In the genomic region with DNA sequence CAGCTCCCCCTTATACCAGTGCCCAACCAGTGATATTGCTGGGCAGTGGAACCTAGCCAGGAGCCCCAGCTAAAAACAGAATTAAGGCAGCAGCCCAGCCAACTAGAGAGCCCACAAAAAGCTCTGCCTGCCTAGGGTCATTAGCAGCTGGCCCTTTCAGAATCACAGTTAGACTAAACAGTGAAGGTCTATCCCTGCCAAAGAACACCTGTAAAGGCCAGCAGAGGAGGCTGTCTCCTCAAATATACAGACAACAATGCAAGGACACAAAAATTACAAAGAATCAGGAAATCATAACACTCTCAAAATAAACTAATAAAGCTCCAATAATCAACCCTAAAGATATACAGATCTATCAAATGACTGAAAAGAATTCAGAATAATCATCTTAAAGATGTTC, we compare ENCODE assay signal across 18 cellular contexts.
DNase-seq lines count a peak whose midpoint lies in the region; FAIRE-seq and TF ChIP-seq lines count a peak whose summit lies in the region.
"Had no signal": no experiment of that assay in that cellular context is flagged by ENCODE, and none has a peak within 500 bp of the region (broad histone marks: within the 10 kb centered on the region; RNA-seq: fewer than 3 reads in every experiment).

No MANE protein-coding gene starts in this region.

- FAIRE-seq in H1 (lab: Jason Lieb, UNC) (no peak), RCC 7860 (lab: Jason Lieb, UNC) (no peak)

- no peak overlapping the region for H4K5ac ChIP-seq in H1 (ENCODE audit: insufficient read length, low read depth, low read length)

- H3K14ac ChIP-seq in H1 (ENCODE audit: insufficient read length) = no peak overlapping the region

- H3K79me2 ChIP-seq in H1 (ENCODE audit: control insufficient read depth in 1 of 2, insufficient read depth in 2 of 2, low read length in 2 of 2) (no peaks in the 10 kb centered on the region), smooth muscle cell (ENCODE audit: low read depth) (no peaks in the 10 kb centered on the region), Karpas-422 (ENCODE audit: low read length) (no peaks in the 10 kb centered on the region)

- H3K9me3 ChIP-seq in H1 (ENCODE audit: insufficient read depth in 2 of 2, low read depth in 1 of 2, low read length in 1 of 2) = no peaks in the 10 kb centered on the region
- no peaks in the 10 kb centered on the region for H3K9me3 ChIP-seq in smooth muscle cell (replicated peaks; ENCODE audit: low read depth)
- no peaks in the 10 kb centered on the region for H3K9me3 ChIP-seq in Karpas-422 (ENCODE audit: low read length)
- H3K9me3 ChIP-seq: BLaER1 treated with 17β-estradiol and CSF1 and Interleukin-3, amounts not matched to agents 10 nM and 100 nM; SK-N-SH had no signal

- no peak overlapping the region for H4K91ac ChIP-seq in H1 (replicated peaks; ENCODE audit: insufficient read length, low read length)

- H3K4me1 ChIP-seq in H1 (replicated peaks in 1 of 4; ENCODE audit: control insufficient read depth in 3 of 4, insufficient read depth in 4 of 4, low read length in 3 of 4) = no peaks in the 10 kb centered on the region
- H3K4me1 ChIP-seq in smooth muscle cell (ENCODE audit: low read depth) = no peaks in the 10 kb centered on the region
- H3K4me1 ChIP-seq in Karpas-422 (ENCODE audit: low read length) = no peaks in the 10 kb centered on the region
- H3K4me1 ChIP-seq: BLaER1 treated with 17β-estradiol and CSF1 and Interleukin-3, amounts not matched to agents 10 nM and 100 nM had no signal

- no peak overlapping the region for H2BK120ac ChIP-seq in H1 (replicated peaks; ENCODE audit: low read depth, low read length)

- H4K20me1 ChIP-seq in H1 (replicated peaks in 1 of 2; ENCODE audit: control insufficient read depth in 1 of 2, insufficient read depth in 2 of 2, low read length in 2 of 2) (no peaks in the 10 kb centered on the region), smooth muscle cell (ENCODE audit: low read depth) (no peaks in the 10 kb centered on the region), Karpas-422 (ENCODE audit: insufficient read depth, low read depth, low read length) (no peaks in the 10 kb centered on the region)
- H4K20me1 ChIP-seq: BLaER1 treated with 17β-estradiol and CSF1 and Interleukin-3, amounts not matched to agents 10 nM and 100 nM had no signal

- TF ChIP-seq EP300 in H1 (IDR thresholded peaks at IDR 0.05; ENCODE audit: borderline replicate concordance in 1 of 2, low read depth in 2 of 2, low read length in 2 of 2) = no peak

- no peak overlapping the region for H2BK5ac ChIP-seq in H1 (ENCODE audit: low read depth, low read length)

- CTCF ChIA-PET in H1 (lab: Charles Lee; ENCODE audit: partially characterized antibody) = interaction anchor here (0.6 to 4.2 kb wide), 20 partner anchors 9 to 912 kb away, joined by 3 to 43 read pairs (median 3); partner anchors contain the start of gene HTR1E

- POLR2A ChIA-PET in H1 (lab: Charles Lee; ENCODE audit: partially characterized antibody) = interaction anchor here (1.0 kb wide), 1 partner anchor 77 kb away, joined by 3 read pairs; the partner anchor contains the start of gene HTR1E

- H3K4me3 ChIP-seq in H1 (ENCODE audit: extremely low read depth in 1 of 4, insufficient read depth in 2 of 4, low read depth in 3 of 4, low read length in 4 of 4) (no peak overlapping the region), smooth muscle cell (no peak overlapping the region), Karpas-422 (ENCODE audit: low read length) (no peak overlapping the region), foreskin fibroblast (ENCODE audit: low read depth in 1 of 2, low read length in 2 of 2) (no peak overlapping the region)
- H3K4me3 ChIP-seq: BLaER1 treated with 17β-estradiol and CSF1 and Interleukin-3, amounts not matched to agents 10 nM and 100 nM had no signal

- no peaks in the 10 kb centered on the region for H3K36me3 ChIP-seq in H1 (ENCODE audit: control insufficient read depth in 2 of 4, insufficient read depth in 4 of 4, low read length in 3 of 4)
- no peaks in the 10 kb centered on the region for H3K36me3 ChIP-seq in smooth muscle cell (ENCODE audit: low read depth)
- H3K36me3 ChIP-seq in Karpas-422 (ENCODE audit: insufficient read depth, low read length) = no peaks in the 10 kb centered on the region
- H3K36me3 ChIP-seq: BLaER1 treated with 17β-estradiol and CSF1 and Interleukin-3, amounts not matched to agents 10 nM and 100 nM had no signal

- no peak overlapping the region for H2BK15ac ChIP-seq in H1 (ENCODE audit: low read length)

- H3K18ac ChIP-seq in H1 (ENCODE audit: extremely low read depth, low read length) = no peak overlapping the region

- H3K79me1 ChIP-seq in H1 (ENCODE audit: low read depth, low read length) = no peaks in the 10 kb centered on the region

- H3K9ac ChIP-seq in H1 (replicated peaks in 1 of 4; ENCODE audit: extremely low read depth in 1 of 4, low read depth in 3 of 4, low read length in 3 of 4) (no peak overlapping the region), smooth muscle cell (ENCODE audit: low read depth) (no peak overlapping the region), Karpas-422 (ENCODE audit: low read length) (no peak overlapping the region)
- H3K9ac ChIP-seq: BLaER1 treated with 17β-estradiol and CSF1 and Interleukin-3, amounts not matched to agents 10 nM and 100 nM; SK-N-SH had no signal

- H3K23me2 ChIP-seq in H1 (ENCODE audit: low read depth, low read length) = no peaks in the 10 kb centered on the region

- no peak overlapping the region for H3K4ac ChIP-seq in H1 (replicated peaks; ENCODE audit: insufficient read length, low read depth, low read length)

- H2BK20ac ChIP-seq in H1 (ENCODE audit: low read length) = no peak overlapping the region

- peak; percentile 28 for DNase-seq in DMS53 (lab: John Stamatoyannopoulos, UW)
- no peak for DNase-seq in DMS53 treated with DMSO at 0.1 percent for 48 hours (lab: John Stamatoyannopoulos, UW; ENCODE audit: unreplicated experiment)
- peak; percentile 15 for DNase-seq in NCI-H526 treated with DMSO at 0.1 percent for 48 hours (lab: John Stamatoyannopoulos, UW)
- DNase-seq in H1 (ENCODE audit: low read depth in 1 of 2, low spot score in 2 of 2) = no peak
- DNase-seq in smooth muscle cell (lab: John Stamatoyannopoulos, UW; ENCODE audit: unreplicated experiment) = no peak
- no peak for DNase-seq in Karpas-422
- no peak for DNase-seq in foreskin fibroblast
- no peak for DNase-seq in RCC 7860 (ENCODE audit: low spot score)
- DNase-seq: 8988T; DMS153; HFFc6; MV-4-11; NCI-H1436 treated with DMSO at 0.1 percent for 48 hours; NCI-H2081; NK-92 treated with Interleukin-12 subunit alpha and Interleukin-12 subunit beta, amount 100 ng/mL, for 24 hours; PC-3; SK-N-SH had no signal

- TF ChIP-seq CTCF in H1 (IDR thresholded peaks at IDR 0.05; ENCODE audit: control extremely low read depth in 1 of 3, insufficient read depth in 1 of 3, low read depth in 1 of 3, low read length in 3 of 3) = peak in 2 of 3 experiments; percentile 49 to 50; a peak in 3 of 4 replicates
- TF ChIP-seq CTCF in smooth muscle cell (IDR thresholded peaks at IDR 0.05; ENCODE audit: borderline replicate concordance, insufficient read depth, poor library complexity, severe bottlenecking) = peak; percentile 11
- no peak for TF ChIP-seq CTCF in foreskin fibroblast (IDR thresholded peaks at IDR 0.05; ENCODE audit: low read depth, low read length)

- no peaks in the 10 kb centered on the region for H3F3A ChIP-seq in smooth muscle cell (ENCODE audit: low read depth)

- H3K27me3 ChIP-seq in H1 (replicated peaks in 1 of 4; ENCODE audit: control insufficient read depth in 3 of 4, extremely low read depth in 1 of 4, insufficient read depth in 3 of 4, low read length in 3 of 4) (no peaks in the 10 kb centered on the region), smooth muscle cell (ENCODE audit: low read depth) (no peaks in the 10 kb centered on the region), Karpas-422 (ENCODE audit: low read length) (no peaks in the 10 kb centered on the region)
- H3K27me3 ChIP-seq: BLaER1 treated with 17β-estradiol and CSF1 and Interleukin-3, amounts not matched to agents 10 nM and 100 nM had no signal

- H3K56ac ChIP-seq in H1 (replicated peaks; ENCODE audit: insufficient read length, low read depth, low read length) = no peak overlapping the region

- H4K8ac ChIP-seq in H1 (ENCODE audit: extremely low read depth, insufficient read depth, low read length) = no peak overlapping the region

- peak; percentile 75 to 81 for TF ChIP-seq RAD21 in H1 (IDR thresholded peaks at IDR 0.05 in 1 of 2, conservative IDR thresholded peaks at IDR 0.05 in 1 of 2; ENCODE audit: low read depth in 2 of 2, low read length in 2 of 2)

- H3K27ac ChIP-seq in H1 (ENCODE audit: low read depth, low read length) (no peak overlapping the region), smooth muscle cell (ENCODE audit: low read depth) (no peak overlapping the region), Karpas-422 (ENCODE audit: low read length) (no peak overlapping the region)
- H3K27ac ChIP-seq: BLaER1 treated with 17β-estradiol and CSF1 and Interleukin-3, amounts not matched to agents 10 nM and 100 nM had no signal

- no peak overlapping the region for H2AFZ ChIP-seq in H1 (ENCODE audit: low read length)
- no peak overlapping the region for H2AFZ ChIP-seq in smooth muscle cell (ENCODE audit: low read depth)
- H2AFZ ChIP-seq in Karpas-422 (ENCODE audit: low read length) = no peak overlapping the region

- H2BK12ac ChIP-seq in H1 (ENCODE audit: low read depth, low read length) = no peak overlapping the region

- no peak overlapping the region for H3K23ac ChIP-seq in H1 (ENCODE audit: insufficient read length)

- H3K4me2 ChIP-seq in H1 (ENCODE audit: insufficient read depth in 1 of 2, low read depth in 2 of 2, low read length in 2 of 2) (no peak overlapping the region), smooth muscle cell (no peak overlapping the region), Karpas-422 (ENCODE audit: low read depth, low read length, poor library complexity, severe bottlenecking) (no peak overlapping the region)
- H3K4me2 ChIP-seq: BLaER1 treated with 17β-estradiol and CSF1 and Interleukin-3, amounts not matched to agents 10 nM and 100 nM; SK-N-SH had no signal

- no peak overlapping the region for H2AK5ac ChIP-seq in H1 (ENCODE audit: low read depth, low read length)

- no peaks in the 10 kb centered on the region for H3K9me2 ChIP-seq in Karpas-422 (replicated peaks; ENCODE audit: insufficient read depth, low read length)
- H3K9me2 ChIP-seq: SK-N-SH had no signal

- no peak for TF ChIP-seq POLR2A in H1 (IDR thresholded peaks at IDR 0.05; ENCODE audit: control extremely low read depth in 1 of 2, low read depth in 2 of 2, low read length in 2 of 2)

TF ChIP-seq in H1, 55 proteins besides CTCF, POLR2A, EP300 and RAD21:
- peak; percentile 49; the same call in 1 of the 2 replicates for TF ChIP-seq KDM1A (IDR thresholded peaks at IDR 0.05; ENCODE audit: borderline replicate concordance, low read length)
- no peak for TF ChIP-seq RNF2 (IDR thresholded peaks at IDR 0.05; ENCODE audit: borderline replicate concordance, low read depth, low read length, missing control alignments, poor library complexity, severe bottlenecking)

Comparison
In these comparisons a context has a peak if more than half of its experiments do, and no peak if none do; other contexts are left out.
1. DNase-seq: peak in DMS53 (single experiment) and NCI-H526 treated with DMSO at 0.1 percent for 48 hours (single experiment); none in DMS53 treated with DMSO at 0.1 percent for 48 hours (single experiment), H1 (0 of 2), smooth muscle cell (single experiment), Karpas-422 (single experiment), foreskin fibroblast (0 of 2) and RCC 7860 (single experiment).